9 cellular contexts compared by ENCODE assay signal in the genomic region with DNA sequence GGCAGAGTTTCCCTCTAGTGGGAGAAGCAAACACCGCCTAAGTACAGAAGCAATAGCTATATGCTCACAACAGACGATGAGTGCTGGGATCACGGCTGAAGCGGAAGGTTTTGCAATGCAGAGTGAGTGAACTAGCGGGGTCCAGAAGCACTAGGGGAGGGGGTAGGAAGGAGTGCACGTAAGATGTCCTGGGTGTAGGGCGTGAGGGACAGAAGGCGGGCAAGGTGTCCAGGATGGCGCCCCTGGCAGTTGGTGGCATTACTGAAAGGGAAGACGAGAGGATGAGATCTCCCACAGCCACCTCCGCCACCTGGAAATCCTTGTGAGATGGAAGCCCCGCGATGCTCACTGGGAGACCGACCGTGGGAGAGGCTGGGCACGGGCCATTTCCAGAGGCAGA.
A peak's percentile ranks its signal among the peaks of the same experiment; 100 is the strongest.
DNase-seq lines count a peak whose midpoint lies in the region; ATAC-seq and TF ChIP-seq lines count a peak whose summit lies in the region.
"Had no signal": no experiment of that assay in that cellular context is flagged by ENCODE, and none has a peak within 500 bp of the region (broad histone marks: within the 10 kb centered on the region; RNA-seq: fewer than 3 reads in every experiment).

No MANE protein-coding gene starts in this region.

- DNase-seq in SK-N-SH = no peak
- no peak for DNase-seq in GM03348 (ENCODE audit: low spot score)
- no peak for DNase-seq in putamen (ENCODE audit: low spot score)
- no peak for DNase-seq in NCI-H2227 (lab: John Stamatoyannopoulos, UW; ENCODE audit: unreplicated experiment)
- DNase-seq: NCI-H526 treated with DMSO at 0.1 percent for 48 hours had no signal

- ATAC-seq in SK-N-SH treated with all-trans-retinoic acid at 6 μM for 48 hours (no peak), gastroesophageal sphincter (no peak)
- ATAC-seq in activated T-helper 17 cell treated with anti-CD3 and anti-CD28 coated beads, Interleukin-2, amount 50 U/mL, for 72 hours (replicated peaks) = no peak

- POLR2A ChIA-PET in SK-N-SH (lab: Yijun Ruan, JAX) = no interaction called here

- no peak for TF ChIP-seq POLR2A in gastroesophageal sphincter (IDR thresholded peaks at IDR 0.05)

- peaks cover 100% of the 10 kb centered on the region for H3K36me3 Mint-ChIP-seq in activated T-helper 17 cell treated with anti-CD3 and anti-CD28 coated beads, Interleukin-2, amount 50 U/mL, for 72 hours (ENCODE audit: low read depth)
- peaks cover 70% of the 10 kb centered on the region for H3K36me3 Mint-ChIP-seq in stimulated activated naive CD8-positive, alpha-beta T cell treated with anti-CD3 and anti-CD28 coated beads, Interleukin-15, Interleukin-2, amounts not matched to agents 100 ng/mL and 50 ng/mL, for 24 hours (ENCODE audit: low read depth)

- H3K4me1 ChIP-seq in SK-N-SH (ENCODE audit: control insufficient read depth in 1 of 2, insufficient read depth in 2 of 2, low read depth in 1 of 2, low read length in 1 of 2) = peaks cover 59 to 67% of the 10 kb centered on the region in 2 experiments
- H3K4me1 ChIP-seq in gastroesophageal sphincter = peaks cover 0 to 99% (median 78%) of the 10 kb centered on the region in 3 donors

- H3K79me2 ChIP-seq in SK-N-SH (ENCODE audit: insufficient read depth) = peaks cover 96% of the 10 kb centered on the region

- H3K4me2 ChIP-seq in SK-N-SH = peak overlapping the region; percentile 77; the same call in 1 of the 2 replicates

- TF ChIP-seq RAD21 in SK-N-SH (IDR thresholded peaks at IDR 0.05; ENCODE audit: low read length) = peak; percentile 7; the same call in 1 of the 2 replicates

- H3K4me1 Mint-ChIP-seq in activated T-helper 17 cell treated with anti-CD3 and anti-CD28 coated beads, Interleukin-2, amount 50 U/mL, for 72 hours = peaks cover 82% of the 10 kb centered on the region
- peaks cover 98% of the 10 kb centered on the region for H3K4me1 Mint-ChIP-seq in stimulated activated naive CD8-positive, alpha-beta T cell treated with anti-CD3 and anti-CD28 coated beads, Interleukin-15, Interleukin-2, amounts not matched to agents 100 ng/mL and 50 ng/mL, for 24 hours (ENCODE audit: low read depth)

- TF ChIP-seq CTCF in SK-N-SH (IDR thresholded peaks at IDR 0.05) (no peak), gastroesophageal sphincter (IDR thresholded peaks at IDR 0.05) (no peak)

- H3K27ac ChIP-seq in SK-N-SH (ENCODE audit: low read depth in 2 of 2, low read length in 1 of 2) (peak overlapping the region; percentile 90 to 100), gastroesophageal sphincter (peak overlapping the region; percentile 75 to 83 (median 81))

- no peaks in the 10 kb centered on the region for H3K9me3 Mint-ChIP-seq in activated T-helper 17 cell treated with anti-CD3 and anti-CD28 coated beads, Interleukin-2, amount 50 U/mL, for 72 hours
- H3K9me3 Mint-ChIP-seq in stimulated activated naive CD8-positive, alpha-beta T cell treated with anti-CD3 and anti-CD28 coated beads, Interleukin-15, Interleukin-2, amounts not matched to agents 100 ng/mL and 50 ng/mL, for 24 hours = no peaks in the 10 kb centered on the region

- no peak for TF ChIP-seq EP300 in SK-N-SH (IDR thresholded peaks at IDR 0.05; ENCODE audit: borderline replicate concordance in 1 of 2, low read depth in 1 of 2, low read length in 1 of 2)
- TF ChIP-seq EP300 in gastroesophageal sphincter (IDR thresholded peaks at IDR 0.05) = no peak

- peak overlapping the region; percentile 64; the same call in 1 of the 2 replicates for H3K9ac ChIP-seq in SK-N-SH

- no peaks in the 10 kb centered on the region for H3K27me3 Mint-ChIP-seq in activated T-helper 17 cell treated with anti-CD3 and anti-CD28 coated beads, Interleukin-2, amount 50 U/mL, for 72 hours
- H3K27me3 Mint-ChIP-seq in stimulated activated naive CD8-positive, alpha-beta T cell treated with anti-CD3 and anti-CD28 coated beads, Interleukin-15, Interleukin-2, amounts not matched to agents 100 ng/mL and 50 ng/mL, for 24 hours = no peaks in the 10 kb centered on the region

- H3K27ac Mint-ChIP-seq in activated T-helper 17 cell treated with anti-CD3 and anti-CD28 coated beads, Interleukin-2, amount 50 U/mL, for 72 hours = peak overlapping the region; percentile 100
- H3K27ac Mint-ChIP-seq in stimulated activated naive CD8-positive, alpha-beta T cell treated with anti-CD3 and anti-CD28 coated beads, Interleukin-15, Interleukin-2, amounts not matched to agents 100 ng/mL and 50 ng/mL, for 24 hours = peak overlapping the region; percentile 99

- no peak overlapping the region for H3K4me3 ChIP-seq in SK-N-SH (ENCODE audit: low read depth in 2 of 2, low read length in 1 of 2)
- H3K4me3 ChIP-seq in gastroesophageal sphincter = no peak overlapping the region

- WGBS in SK-N-SH (ENCODE audit: low lambda C conversion rate) = 100% methylated on average over 16 of the region's 16 CpGs
- 87 to 100% methylated on average over 1 to 12 of the region's 16 CpGs for WGBS in gastroesophageal sphincter (ENCODE audit: low coverage in 1 of 2), 2 donors

- no peaks in the 10 kb centered on the region for H3K9me2 ChIP-seq in SK-N-SH

- H3K27me3 ChIP-seq in SK-N-SH (ENCODE audit: insufficient read depth) (no peaks in the 10 kb centered on the region), gastroesophageal sphincter (no peaks in the 10 kb centered on the region)

- peaks cover 22% of the 10 kb centered on the region for H4K20me1 ChIP-seq in SK-N-SH (ENCODE audit: insufficient read depth)

- H3F3A ChIP-seq in SK-N-SH (replicated peaks; ENCODE audit: insufficient read depth) = peaks cover 60% of the 10 kb centered on the region

- CTCF ChIA-PET in SK-N-SH (lab: Yijun Ruan, JAX) = interaction anchor here (0.8 to 1.3 kb wide), 4 partner anchors 13 to 334 kb away, joined by 3 to 5 read pairs (median 4); no protein-coding TSS in a partner anchor

- peak overlapping the region; percentile 99 for H3K4me3 Mint-ChIP-seq in activated T-helper 17 cell treated with anti-CD3 and anti-CD28 coated beads, Interleukin-2, amount 50 U/mL, for 72 hours
- peak overlapping the region; percentile 94 for H3K4me3 Mint-ChIP-seq in stimulated activated naive CD8-positive, alpha-beta T cell treated with anti-CD3 and anti-CD28 coated beads, Interleukin-15, Interleukin-2, amounts not matched to agents 100 ng/mL and 50 ng/mL, for 24 hours

- no peaks in the 10 kb centered on the region for H3K9me3 ChIP-seq in SK-N-SH
- H3K9me3 ChIP-seq in gastroesophageal sphincter = no peaks in the 10 kb centered on the region

- H2AFZ ChIP-seq in SK-N-SH (ENCODE audit: low read depth) = no peak overlapping the region

- H3K36me3 ChIP-seq in SK-N-SH (replicated peaks in 1 of 2; ENCODE audit: control insufficient read depth in 1 of 2, insufficient read depth in 2 of 2, low read length in 1 of 2) (peaks cover 0 to 3% of the 10 kb centered on the region in 2 experiments), gastroesophageal sphincter (no peaks in the 10 kb centered on the region)

TF ChIP-seq in SK-N-SH, 30 proteins besides CTCF, POLR2A, EP300 and RAD21 (continues in another document):
- TF ChIP-seq, protein P1, sequence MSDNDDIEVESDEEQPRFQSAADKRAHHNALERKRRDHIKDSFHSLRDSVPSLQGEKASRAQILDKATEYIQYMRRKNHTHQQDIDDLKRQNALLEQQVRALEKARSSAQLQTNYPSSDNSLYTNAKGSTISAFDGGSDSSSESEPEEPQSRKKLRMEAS (IDR thresholded peaks at IDR 0.05; ENCODE audit: low read depth) = no peak
- TF ChIP-seq, protein P2, sequence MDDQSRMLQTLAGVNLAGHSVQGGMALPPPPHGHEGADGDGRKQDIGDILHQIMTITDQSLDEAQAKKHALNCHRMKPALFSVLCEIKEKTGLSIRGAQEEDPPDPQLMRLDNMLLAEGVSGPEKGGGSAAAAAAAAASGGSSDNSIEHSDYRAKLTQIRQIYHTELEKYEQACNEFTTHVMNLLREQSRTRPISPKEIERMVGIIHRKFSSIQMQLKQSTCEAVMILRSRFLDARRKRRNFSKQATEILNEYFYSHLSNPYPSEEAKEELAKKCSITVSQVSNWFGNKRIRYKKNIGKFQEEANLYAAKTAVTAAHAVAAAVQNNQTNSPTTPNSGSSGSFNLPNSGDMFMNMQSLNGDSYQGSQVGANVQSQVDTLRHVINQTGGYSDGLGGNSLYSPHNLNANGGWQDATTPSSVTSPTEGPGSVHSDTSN (IDR thresholded peaks at IDR 0.05) = no peak
- TF ChIP-seq, protein P3, sequence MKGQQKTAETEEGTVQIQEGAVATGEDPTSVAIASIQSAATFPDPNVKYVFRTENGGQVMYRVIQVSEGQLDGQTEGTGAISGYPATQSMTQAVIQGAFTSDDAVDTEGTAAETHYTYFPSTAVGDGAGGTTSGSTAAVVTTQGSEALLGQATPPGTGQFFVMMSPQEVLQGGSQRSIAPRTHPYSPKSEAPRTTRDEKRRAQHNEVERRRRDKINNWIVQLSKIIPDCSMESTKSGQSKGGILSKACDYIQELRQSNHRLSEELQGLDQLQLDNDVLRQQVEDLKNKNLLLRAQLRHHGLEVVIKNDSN (IDR thresholded peaks at IDR 0.05; ENCODE audit: borderline replicate concordance, low read depth) = no peak
- TF ChIP-seq FOXM1 (IDR thresholded peaks at IDR 0.05; ENCODE audit: low read depth) (no peak), RFX5 (IDR thresholded peaks at IDR 0.05; ENCODE audit: low read length) (no peak), TCF12 (IDR thresholded peaks at IDR 0.05) (no peak)

TF ChIP-seq in SK-N-SH treated with all-trans-retinoic acid at 6 μM for 48 hours, 23 proteins besides CTCF, POLR2A, EP300 and RAD21:
- TF ChIP-seq ZFP30 (CRISPR knock-in tag; IDR thresholded peaks at IDR 0.05) (no peak), GLIS3 (CRISPR knock-in tag; IDR thresholded peaks at IDR 0.05) (no peak), ISL1 (CRISPR knock-in tag; IDR thresholded peaks at IDR 0.05) (no peak), CSDC2 (CRISPR knock-in tag; IDR thresholded peaks at IDR 0.05) (no peak), ZNF70 (CRISPR knock-in tag; IDR thresholded peaks at IDR 0.05) (no peak)
- TF ChIP-seq, protein P4, sequence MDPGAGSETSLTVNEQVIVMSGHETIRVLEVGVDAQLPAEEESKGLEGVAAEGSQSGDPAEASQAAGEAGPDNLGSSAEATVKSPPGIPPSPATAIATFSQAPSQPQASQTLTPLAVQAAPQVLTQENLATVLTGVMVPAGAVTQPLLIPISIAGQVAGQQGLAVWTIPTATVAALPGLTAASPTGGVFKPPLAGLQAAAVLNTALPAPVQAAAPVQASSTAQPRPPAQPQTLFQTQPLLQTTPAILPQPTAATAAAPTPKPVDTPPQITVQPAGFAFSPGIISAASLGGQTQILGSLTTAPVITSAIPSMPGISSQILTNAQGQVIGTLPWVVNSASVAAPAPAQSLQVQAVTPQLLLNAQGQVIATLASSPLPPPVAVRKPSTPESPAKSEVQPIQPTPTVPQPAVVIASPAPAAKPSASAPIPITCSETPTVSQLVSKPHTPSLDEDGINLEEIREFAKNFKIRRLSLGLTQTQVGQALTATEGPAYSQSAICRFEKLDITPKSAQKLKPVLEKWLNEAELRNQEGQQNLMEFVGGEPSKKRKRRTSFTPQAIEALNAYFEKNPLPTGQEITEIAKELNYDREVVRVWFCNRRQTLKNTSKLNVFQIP (CRISPR knock-in tag; IDR thresholded peaks at IDR 0.05; ENCODE audit: borderline replicate concordance, low read depth) = no peak
